Comparison of ENCODE assay signal across 12 cellular contexts in genomic region chr11:78040691-78041379, GRCh38. TPM values are rescaled to one million over a fixed set of nuclear protein-coding genes. Genes with fewer than 3 reads are reported as not detected.
DNase-seq lines count a peak whose midpoint lies in the region; ATAC-seq and TF ChIP-seq lines count a peak whose summit lies in the region.
"Had no signal": no experiment of that assay in that cellular context is flagged by ENCODE, and none has a peak within 500 bp of the region (broad histone marks: within the 10 kb centered on the region; RNA-seq: fewer than 3 reads in every experiment).

No MANE protein-coding gene starts in this region.

- peak; percentile 11 to 14 for DNase-seq in activated T-cell treated with anti-CD3 and anti-CD28 coated beads, Interleukin-2, amount 50 U/mL, for 72 hours
- DNase-seq in activated T-cell treated with anti-CD3 and anti-CD28 coated beads, Interleukin-2, amount 50 U/mL, for 4 hours, result no peak
- no peak for DNase-seq in RWPE1 (ENCODE audit: low spot score)
- peak; percentile 32 for DNase-seq in fibroblast of mammary gland (ENCODE audit: low read depth)
- peak; percentile 47 to 51 for DNase-seq in thyroid gland
- DNase-seq in left lobe of liver (ENCODE audit: low spot score), result no peak
- no peak for DNase-seq in activated CD8-positive, alpha-beta memory T cell treated with anti-CD3 and anti-CD28 coated beads, Interleukin-2, amount 50 U/mL, for 4 hours
- no peak for DNase-seq in NCI-H2171 (lab: John Stamatoyannopoulos, UW)

- no peaks in the 10 kb centered on the region for H3K9me3 Mint-ChIP-seq in activated T-cell treated with anti-CD3 and anti-CD28 coated beads, Interleukin-2, amount 50 U/mL, for 72 hours
- no peaks in the 10 kb centered on the region for H3K9me3 Mint-ChIP-seq in activated T-cell treated with anti-CD3 and anti-CD28 coated beads, Interleukin-2, amount 50 U/mL, for 4 hours
- H3K9me3 Mint-ChIP-seq: CD14-positive monocyte; stimulated activated naive CD8-positive, alpha-beta T cell treated with anti-CD3 and anti-CD28 coated beads, Interleukin-15, Interleukin-2, amounts not matched to agents 100 ng/mL and 50 ng/mL, for 24 hours had no signal

- no peak for TF ChIP-seq POLR2A in thyroid gland (IDR thresholded peaks at IDR 0.05)

- POLR2A ChIA-PET in RWPE1 (lab: Yijun Ruan, JAX; ENCODE audit: low non-redundant PET), result no interaction called here

- no peak overlapping the region for H3K27ac Mint-ChIP-seq in activated T-cell treated with anti-CD3 and anti-CD28 coated beads, Interleukin-2, amount 50 U/mL, for 72 hours

- CTCF ChIA-PET in RWPE1 (lab: Yijun Ruan, JAX), result no interaction called here

- no peaks in the 10 kb centered on the region for H3K27me3 Mint-ChIP-seq in activated T-cell treated with anti-CD3 and anti-CD28 coated beads, Interleukin-2, amount 50 U/mL, for 72 hours (ENCODE audit: low read depth)
- H3K27me3 Mint-ChIP-seq in activated T-cell treated with anti-CD3 and anti-CD28 coated beads, Interleukin-2, amount 50 U/mL, for 4 hours (ENCODE audit: low read depth), result no peaks in the 10 kb centered on the region
- H3K27me3 Mint-ChIP-seq: stimulated activated naive CD8-positive, alpha-beta T cell treated with anti-CD3 and anti-CD28 coated beads, Interleukin-15, Interleukin-2, amounts not matched to agents 100 ng/mL and 50 ng/mL, for 24 hours had no signal

- H3K4me1 ChIP-seq in thyroid gland, result peaks cover 14 to 32% of the 10 kb centered on the region in 2 donors

- H3K9me3 ChIP-seq in thyroid gland, result no peaks in the 10 kb centered on the region

- intact Hi-C loops in thyroid gland (cut with DNase I), result no loop called here

- no peaks in the 10 kb centered on the region for H3K36me3 Mint-ChIP-seq in activated T-cell treated with anti-CD3 and anti-CD28 coated beads, Interleukin-2, amount 50 U/mL, for 72 hours (ENCODE audit: insufficient read depth in 2 of 2)
- no peaks in the 10 kb centered on the region for H3K36me3 Mint-ChIP-seq in activated T-cell treated with anti-CD3 and anti-CD28 coated beads, Interleukin-2, amount 50 U/mL, for 4 hours (ENCODE audit: insufficient read depth)
- H3K36me3 Mint-ChIP-seq: CD14-positive monocyte had no signal

- 72 to 78% methylated on average over 15 of the region's 15 CpGs for WGBS in thyroid gland, 2 donors

- peaks cover 22% of the 10 kb centered on the region for H3K4me1 Mint-ChIP-seq in activated T-cell treated with anti-CD3 and anti-CD28 coated beads, Interleukin-2, amount 50 U/mL, for 72 hours (ENCODE audit: low read depth)
- H3K4me1 Mint-ChIP-seq in activated T-cell treated with anti-CD3 and anti-CD28 coated beads, Interleukin-2, amount 50 U/mL, for 4 hours (ENCODE audit: low read depth), result peaks cover 13% of the 10 kb centered on the region

- peak overlapping the region; percentile 86 for H3K27ac ChIP-seq in RWPE1
- peak overlapping the region; percentile 66 to 82 (median 68) for H3K27ac ChIP-seq in thyroid gland

- no peaks in the 10 kb centered on the region for H3K36me3 ChIP-seq in thyroid gland

- H3K4me3 ChIP-seq in fibroblast of mammary gland (ENCODE audit: control insufficient read depth, low read depth, low read length) (no peak overlapping the region), thyroid gland (replicated peaks in 1 of 3) (no peak overlapping the region)

- ATAC-seq in activated T-cell treated with anti-CD3 and anti-CD28 coated beads, Interleukin-2, amount 50 U/mL, for 72 hours (replicated peaks in 1 of 2), result no peak
- no peak for ATAC-seq in activated T-cell treated with anti-CD3 and anti-CD28 coated beads, Interleukin-2, amount 50 U/mL, for 4 hours
- no peak for ATAC-seq in left lobe of liver

- no peaks in the 10 kb centered on the region for H3K27me3 ChIP-seq in thyroid gland

- H3K4me3 Mint-ChIP-seq in activated T-cell treated with anti-CD3 and anti-CD28 coated beads, Interleukin-2, amount 50 U/mL, for 72 hours, result no peak overlapping the region
- no peak overlapping the region for H3K4me3 Mint-ChIP-seq in activated T-cell treated with anti-CD3 and anti-CD28 coated beads, Interleukin-2, amount 50 U/mL, for 4 hours

- TF ChIP-seq CTCF in RWPE1 (conservative IDR thresholded peaks at IDR 0.05; ENCODE audit: low read depth), result no peak
- TF ChIP-seq CTCF in fibroblast of mammary gland (conservative IDR thresholded peaks at IDR 0.05; ENCODE audit: control insufficient read depth, insufficient read depth, low read depth, low read length), result no peak
- no peak for TF ChIP-seq CTCF in thyroid gland (IDR thresholded peaks at IDR 0.05)

RNA-seq across cellular contexts. Expression of gene KCTD14, which starts 17.8 kb away (rescaled TPM):
- under 1 TPM in 1 of 2 donors, not detected in 1; 0.34 TPM for total RNA-seq in activated T-cell treated with anti-CD3 and anti-CD28 coated beads, Interleukin-2, amount 50 U/mL, for 72 hours
- total RNA-seq in activated T-cell treated with anti-CD3 and anti-CD28 coated beads, Interleukin-2, amount 50 U/mL, for 4 hours, result under 1 TPM in 2 of 3 donors, not detected in 1; 0.38 to 0.45 TPM
- 10 to 100 TPM; 11.6 to 23.7 (median 14.4) TPM for total RNA-seq in thyroid gland
- total RNA-seq in left lobe of liver, result 4.1 TPM
- total RNA-seq: SK-MEL-5 had no signal

RNA-seq across cellular contexts. Expression of gene THRSP, which starts 22.8 kb away (rescaled TPM):
- not detected for total RNA-seq in activated T-cell treated with anti-CD3 and anti-CD28 coated beads, Interleukin-2, amount 50 U/mL, for 72 hours
- not detected for total RNA-seq in activated T-cell treated with anti-CD3 and anti-CD28 coated beads, Interleukin-2, amount 50 U/mL, for 4 hours
- 1 to 10 TPM in 2 of 4 donors, under 1 TPM in 1, not detected in 1; 0.67 to 7.2 (median 2.8) TPM for total RNA-seq in thyroid gland
- 48.6 TPM for total RNA-seq in left lobe of liver
- total RNA-seq: bronchial epithelial cell, SK-MEL-5 had no signal

RNA-seq across cellular contexts. Expression of gene NDUFC2, which starts 38.8 kb away (rescaled TPM):
- 100 to 1,000 TPM; 190 to 199 TPM for total RNA-seq in activated T-cell treated with anti-CD3 and anti-CD28 coated beads, Interleukin-2, amount 50 U/mL, for 72 hours
- total RNA-seq in activated T-cell treated with anti-CD3 and anti-CD28 coated beads, Interleukin-2, amount 50 U/mL, for 4 hours, result 100 to 1,000 TPM; 217 to 246 (median 227) TPM
- total RNA-seq in thyroid gland (100 to 1,000 TPM; 205 to 342 (median 228) TPM), left lobe of liver (210 TPM)

RNA-seq across cellular contexts. Expression of gene INTS4, which starts 46.4 kb away (rescaled TPM):
- total RNA-seq in activated T-cell treated with anti-CD3 and anti-CD28 coated beads, Interleukin-2, amount 50 U/mL, for 72 hours, result 10 to 100 TPM; 50.4 to 52.3 TPM
- total RNA-seq in activated T-cell treated with anti-CD3 and anti-CD28 coated beads, Interleukin-2, amount 50 U/mL, for 4 hours, result 10 to 100 TPM; 43.4 to 49.3 (median 49.3) TPM
- total RNA-seq in thyroid gland (10 to 100 TPM; 31.9 to 53.8 (median 43.7) TPM), left lobe of liver (10.1 TPM)

Comparison
In these comparisons a context has a peak if more than half of its experiments do, and no peak if none do; other contexts are left out.
1. DNase-seq: peak in activated T-cell treated with anti-CD3 and anti-CD28 coated beads, Interleukin-2, amount 50 U/mL, for 72 hours (2 of 2), fibroblast of mammary gland (single experiment) and thyroid gland (2 of 2); none in activated T-cell treated with anti-CD3 and anti-CD28 coated beads, Interleukin-2, amount 50 U/mL, for 4 hours (single experiment), RWPE1 (single experiment), left lobe of liver (single experiment), activated CD8-positive, alpha-beta memory T cell treated with anti-CD3 and anti-CD28 coated beads, Interleukin-2, amount 50 U/mL, for 4 hours (single experiment) and NCI-H2171 (single experiment).